26 cellular contexts compared by ENCODE assay signal in the genomic region with DNA sequence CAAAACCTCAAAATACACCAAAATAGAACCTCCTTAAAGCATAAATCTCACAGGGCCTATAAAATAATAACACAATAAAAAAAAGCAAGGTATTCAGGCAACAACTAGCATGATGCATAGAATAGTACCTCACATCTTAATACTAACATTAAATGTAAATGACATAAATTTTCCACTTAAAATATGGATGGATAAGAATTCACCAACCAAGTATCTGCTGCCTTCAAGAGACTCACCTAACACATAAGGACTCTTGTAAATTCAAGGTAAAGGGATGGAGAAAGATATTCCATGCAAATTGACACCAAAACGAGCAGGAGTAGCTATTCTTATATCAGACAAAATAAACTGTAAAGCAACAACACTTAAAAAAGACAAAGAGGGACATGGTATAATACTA.
"Had no signal": no experiment of that assay in that cellular context is flagged by ENCODE, and none has a peak within 500 bp of the region (broad histone marks: within the 10 kb centered on the region; RNA-seq: fewer than 3 reads in every experiment).

No MANE protein-coding gene starts in this region.

- H3K9me3 ChIP-seq: testis, thoracic aorta, thyroid gland, vagina had no signal

- H3K4me1 ChIP-seq: stomach, suprapubic skin, testis, thyroid gland, tibial artery, tibial nerve, transverse colon, upper lobe of left lung, upper lobe of right lung, uterus, vagina had no signal

- H3K27ac ChIP-seq: stomach, suprapubic skin, testis, thoracic aorta, thyroid gland, tibial artery, tibial nerve, transverse colon, upper lobe of left lung, upper lobe of right lung, uterus, vagina had no signal

- H3K36me3 ChIP-seq: stomach, suprapubic skin, thoracic aorta, thyroid gland, tibial artery, tibial nerve, transverse colon, upper lobe of left lung, upper lobe of right lung, uterus, vagina had no signal

- ATAC-seq: stimulated activated effector memory CD8-positive, alpha-beta T cell treated with anti-CD3 and anti-CD28 coated beads, Interleukin-12 subunit alpha, Interleukin-12 subunit beta, amount 100 ng/mL, for 72 hours; stimulated activated memory B cell treated with anti-CD40 and anti-IgM and Interleukin-4, amounts not matched to agents 10 μg/mL and 1 μg/mL and 100 μg/mL, for 72 hours; stimulated activated naive B cell treated with anti-CD40 and anti-IgM and Interleukin-4, amounts not matched to agents 10 μg/mL and 1 μg/mL and 100 μg/mL, for 72 hours; stimulated activated naive CD8-positive, alpha-beta T cell treated with anti-CD3 and anti-CD28 coated beads, Interleukin-15, amount 100 ng/mL, for 72 hours; stimulated activated naive CD8-positive, alpha-beta T cell treated with anti-CD3 and anti-CD28 coated beads, Interleukin-15, Interleukin-2, amounts not matched to agents 100 U/mL and 50 U/mL, for 24 hours; upper lobe of right lung had no signal

- DNase-seq: stimulated activated CD4-positive, alpha-beta T cell treated with anti-CD3 and anti-CD28 coated beads, Interleukin-2, amount 100 ng/mL, for 48 hours; stimulated activated CD4-positive, alpha-beta T cell treated with anti-CD3 and anti-CD28 coated beads, Interleukin-4, amount 100 ng/mL, for 1 hour; stimulated activated CD4-positive, alpha-beta T cell treated with anti-CD3 and anti-CD28 coated beads, Interleukin-4, amount 100 ng/mL, for 24 hours; stimulated activated CD4-positive, alpha-beta T cell treated with anti-CD3 and anti-CD28 coated beads, Interleukin-4, amount 100 ng/mL, for 4 hours; stimulated activated CD8-positive, alpha-beta memory T cell treated with anti-CD3 and anti-CD28 coated beads, Interleukin-4, amount 100 ng/mL, for 48 hours; stimulated activated naive B cell treated with anti-CD40 and anti-IgM and Interleukin-4, amounts not matched to agents 10 μg/mL and 1 μg/mL and 100 μg/mL, for 72 hours; stimulated activated naive CD4-positive, alpha-beta T cell; stimulated activated naive CD4-positive, alpha-beta T cell treated with Interleukin-2 at 50 U/mL for 16 hours; stimulated activated naive CD8-positive, alpha-beta T cell treated with anti-CD3 and anti-CD28 coated beads, Interleukin-15, amount 100 ng/mL, for 72 hours; stimulated activated naive CD8-positive, alpha-beta T cell treated with anti-CD3 and anti-CD28 coated beads, Interleukin-15, Interleukin-2, amounts not matched to agents 100 U/mL and 50 U/mL, for 24 hours; stomach; substantia nigra; testis; thyroid gland; tibial artery; transverse colon; upper lobe of left lung; upper lobe of right lung; uterus had no signal

- H3K4me3 ChIP-seq: stomach, suprapubic skin, testis, thoracic aorta, thyroid gland, tibial artery, tibial nerve, transverse colon, upper lobe of left lung, upper lobe of right lung, uterus, vagina had no signal

- FAIRE-seq: urothelium cell line had no signal

- H3K27me3 ChIP-seq: stomach, testis, thyroid gland, tibial artery, tibial nerve, transverse colon, upper lobe of left lung, upper lobe of right lung, uterus, vagina had no signal
